Comparison of ENCODE assay signal across 13 cellular contexts in genomic region chr2:47373747-47374146, GRCh38. TPM values are rescaled to one million over a fixed set of nuclear protein-coding genes. Genes with fewer than 3 reads are reported as not detected.
DNase-seq lines count a peak whose midpoint lies in the region; ATAC-seq and TF ChIP-seq lines count a peak whose summit lies in the region.
"Had no signal": no experiment of that assay in that cellular context is flagged by ENCODE, and none has a peak within 500 bp of the region (broad histone marks: within the 10 kb centered on the region; RNA-seq: fewer than 3 reads in every experiment).

No MANE protein-coding gene starts in this region.

- no peak overlapping the region for H3K27ac Mint-ChIP-seq in neural crest cell (ENCODE audit: unreplicated experiment)
- H3K27ac Mint-ChIP-seq in chondrocyte (ENCODE audit: unreplicated experiment): no peak overlapping the region
- H3K27ac Mint-ChIP-seq: activated CD8-positive, alpha-beta T cell treated with anti-CD3 and anti-CD28 coated beads, Interleukin-2, amount 10 ng/mL, durations not matched to agents 7 days and 5 days had no signal

- H3K36me3 ChIP-seq in endocrine pancreas (ENCODE audit: control insufficient read depth, insufficient read depth, low read length): no peaks in the 10 kb centered on the region

- H3K9me3 Mint-ChIP-seq in neural crest cell (no peaks in the 10 kb centered on the region), chondrocyte (ENCODE audit: low read depth) (no peaks in the 10 kb centered on the region)

- ATAC-seq in HG03521 (IDR thresholded peaks at IDR 0.05; ENCODE audit: unreplicated experiment): no peak
- no peak for ATAC-seq in activated CD4-positive, CD25-positive, alpha-beta regulatory T cell treated with anti-CD3 and anti-CD28 coated beads, Interleukin-2, amount 50 U/mL, for 24 hours
- ATAC-seq: activated CD8-positive, alpha-beta T cell treated with anti-CD3 and anti-CD28 coated beads, Interleukin-2, amount 10 ng/mL, durations not matched to agents 7 days and 5 days had no signal

- no peaks in the 10 kb centered on the region for H3K9me3 ChIP-seq in endocrine pancreas (ENCODE audit: control insufficient read depth, low read length)

- no peaks in the 10 kb centered on the region for H3K36me3 Mint-ChIP-seq in neural crest cell (ENCODE audit: low read depth)
- H3K36me3 Mint-ChIP-seq in chondrocyte (ENCODE audit: low read depth): peaks cover 2% of the 10 kb centered on the region

- H3K27me3 ChIP-seq in endocrine pancreas (ENCODE audit: control insufficient read depth, insufficient read depth, low read length): no peaks in the 10 kb centered on the region

- peak; percentile 40 for TF ChIP-seq CTCF in neural crest cell (conservative IDR thresholded peaks at IDR 0.05)
- no peak for TF ChIP-seq CTCF in chondrocyte (IDR thresholded peaks at IDR 0.05)

- H3K4me3 Mint-ChIP-seq in neural crest cell: peak overlapping the region; percentile 10
- H3K4me3 Mint-ChIP-seq in chondrocyte (ENCODE audit: unreplicated experiment): no peak overlapping the region
- H3K4me3 Mint-ChIP-seq: activated CD8-positive, alpha-beta T cell treated with anti-CD3 and anti-CD28 coated beads, Interleukin-2, amount 10 ng/mL, durations not matched to agents 7 days and 5 days had no signal

- H3K9ac ChIP-seq in endocrine pancreas (ENCODE audit: control insufficient read depth, insufficient read depth, low read length): no peak overlapping the region

- H3K4me1 Mint-ChIP-seq in neural crest cell (peaks cover 14% of the 10 kb centered on the region), chondrocyte (ENCODE audit: low read depth) (no peaks in the 10 kb centered on the region)

- DNase-seq in G401 (ENCODE audit: low spot score): peak; percentile 24
- peak; percentile 6 for DNase-seq in NCI-H510A (lab: John Stamatoyannopoulos, UW)
- peak; percentile 16 for DNase-seq in neural crest cell (ENCODE audit: low read depth, low spot score)
- DNase-seq in HK-2 (ENCODE audit: unreplicated experiment): no peak
- no peak for DNase-seq in chondrocyte (ENCODE audit: low spot score)
- DNase-seq: activated CD8-positive, alpha-beta T cell treated with anti-CD3 and anti-CD28 coated beads, Interleukin-2, amount 10 ng/mL, durations not matched to agents 7 days and 5 days; GDM1; mammary epithelial cell; SHP77 treated with DMSO at 0.1 percent for 48 hours; stimulated activated CD4-positive, alpha-beta T cell treated with anti-CD3 and anti-CD28 coated beads, Interleukin-12 subunit alpha, Interleukin-12 subunit beta, amount 100 ng/mL, for 4 hours had no signal

- in situ Hi-C loops in G401 (cut with HindIII; ENCODE audit: low sequenced_read_pairs): no loop called here

- H3K4me3 ChIP-seq in endocrine pancreas (ENCODE audit: control insufficient read depth, insufficient read depth, low read length): peak overlapping the region; percentile 42

- H3K27me3 Mint-ChIP-seq in neural crest cell (ENCODE audit: low read depth) (peaks cover 19% of the 10 kb centered on the region), chondrocyte (ENCODE audit: low read depth) (no peaks in the 10 kb centered on the region)

- H3K4me1 ChIP-seq in endocrine pancreas (ENCODE audit: control insufficient read depth, insufficient read depth, low read length): peaks cover 14% of the 10 kb centered on the region

RNA-seq across cellular contexts. Expression of gene EPCAM, which starts 4.6 kb away (rescaled TPM):
- total RNA-seq in G401 (2014; rRNA removed; shearing (Covaris generic)): 1.3 and 4.0 TPM in 2 replicates
- total RNA-seq in neural crest cell: 4.5 and 7.6 TPM in 2 replicates
- total RNA-seq in chondrocyte: 0.75 to 6.4 TPM (median 5.4 TPM) in 3 replicates
- total RNA-seq: activated CD8-positive, alpha-beta T cell treated with anti-CD3 and anti-CD28 coated beads, Interleukin-2, amount 10 ng/mL, durations not matched to agents 7 days and 5 days had no signal

RNA-seq across cellular contexts. Expression of gene MSH2, which starts 29.2 kb away (rescaled TPM):
- total RNA-seq in G401 (2014; rRNA removed; shearing (Covaris generic)): 76.5 and 115 TPM in 2 replicates
- 81.9 and 84.5 TPM in 2 replicates for total RNA-seq in neural crest cell
- total RNA-seq in chondrocyte: 21.0 to 29.1 TPM (median 21.0 TPM) in 3 replicates

Comparison
In these comparisons a context has a peak if more than half of its experiments do, and no peak if none do; other contexts are left out.
1. DNase-seq: peak in G401 (single experiment), NCI-H510A (single experiment) and neural crest cell (single experiment); none in HK-2 (single experiment) and chondrocyte (single experiment).